2 cellular contexts compared by ENCODE assay signal in the genomic region with DNA sequence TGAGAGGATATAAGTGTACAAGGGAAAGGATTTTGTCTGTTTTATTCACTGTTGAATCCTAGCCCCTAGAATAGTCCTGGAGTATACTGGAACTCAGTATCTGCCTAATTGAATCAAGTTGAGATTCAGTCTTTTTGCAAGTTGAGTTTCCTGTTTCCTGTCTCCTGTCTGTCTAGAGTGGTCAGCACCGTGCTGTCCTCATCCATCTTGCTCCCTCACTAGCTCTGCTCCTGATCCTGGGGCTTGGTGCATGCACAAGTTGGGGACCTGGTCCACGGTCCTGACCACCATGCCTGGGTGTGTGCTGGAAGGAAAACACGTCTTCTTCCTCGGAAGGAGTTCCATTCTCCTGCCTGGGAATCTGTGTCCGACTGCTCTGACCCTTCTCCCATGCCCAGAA.
TF ChIP-seq lines count a peak whose summit lies in the region.

No MANE protein-coding gene starts in this region.

TF ChIP-seq in GM23338, 12 proteins besides CTCF, POLR2A, EP300 and RAD21 (continues in another document):
- TF ChIP-seq CREB1 (CRISPR knock-in tag; IDR thresholded peaks at IDR 0.05; ENCODE audit: low read depth) (no peak), POLR2AphosphoS5 (IDR thresholded peaks at IDR 0.05; ENCODE audit: low read depth) (no peak), STAT1 (IDR thresholded peaks at IDR 0.05; ENCODE audit: unreplicated experiment) (no peak), EZH2phosphoT487 (IDR thresholded peaks at IDR 0.05; ENCODE audit: unreplicated experiment) (no peak), ZNF331 (CRISPR knock-in tag; IDR thresholded peaks at IDR 0.05; ENCODE audit: low read depth) (no peak), ZNF114 (CRISPR knock-in tag; IDR thresholded peaks at IDR 0.05) (no peak), JUNB (IDR thresholded peaks at IDR 0.05; ENCODE audit: unreplicated experiment) (no peak)
- TF ChIP-seq, protein P1, sequence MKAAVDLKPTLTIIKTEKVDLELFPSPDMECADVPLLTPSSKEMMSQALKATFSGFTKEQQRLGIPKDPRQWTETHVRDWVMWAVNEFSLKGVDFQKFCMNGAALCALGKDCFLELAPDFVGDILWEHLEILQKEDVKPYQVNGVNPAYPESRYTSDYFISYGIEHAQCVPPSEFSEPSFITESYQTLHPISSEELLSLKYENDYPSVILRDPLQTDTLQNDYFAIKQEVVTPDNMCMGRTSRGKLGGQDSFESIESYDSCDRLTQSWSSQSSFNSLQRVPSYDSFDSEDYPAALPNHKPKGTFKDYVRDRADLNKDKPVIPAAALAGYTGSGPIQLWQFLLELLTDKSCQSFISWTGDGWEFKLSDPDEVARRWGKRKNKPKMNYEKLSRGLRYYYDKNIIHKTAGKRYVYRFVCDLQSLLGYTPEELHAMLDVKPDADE (IDR thresholded peaks at IDR 0.05): no peak
- TF ChIP-seq, protein P2, sequence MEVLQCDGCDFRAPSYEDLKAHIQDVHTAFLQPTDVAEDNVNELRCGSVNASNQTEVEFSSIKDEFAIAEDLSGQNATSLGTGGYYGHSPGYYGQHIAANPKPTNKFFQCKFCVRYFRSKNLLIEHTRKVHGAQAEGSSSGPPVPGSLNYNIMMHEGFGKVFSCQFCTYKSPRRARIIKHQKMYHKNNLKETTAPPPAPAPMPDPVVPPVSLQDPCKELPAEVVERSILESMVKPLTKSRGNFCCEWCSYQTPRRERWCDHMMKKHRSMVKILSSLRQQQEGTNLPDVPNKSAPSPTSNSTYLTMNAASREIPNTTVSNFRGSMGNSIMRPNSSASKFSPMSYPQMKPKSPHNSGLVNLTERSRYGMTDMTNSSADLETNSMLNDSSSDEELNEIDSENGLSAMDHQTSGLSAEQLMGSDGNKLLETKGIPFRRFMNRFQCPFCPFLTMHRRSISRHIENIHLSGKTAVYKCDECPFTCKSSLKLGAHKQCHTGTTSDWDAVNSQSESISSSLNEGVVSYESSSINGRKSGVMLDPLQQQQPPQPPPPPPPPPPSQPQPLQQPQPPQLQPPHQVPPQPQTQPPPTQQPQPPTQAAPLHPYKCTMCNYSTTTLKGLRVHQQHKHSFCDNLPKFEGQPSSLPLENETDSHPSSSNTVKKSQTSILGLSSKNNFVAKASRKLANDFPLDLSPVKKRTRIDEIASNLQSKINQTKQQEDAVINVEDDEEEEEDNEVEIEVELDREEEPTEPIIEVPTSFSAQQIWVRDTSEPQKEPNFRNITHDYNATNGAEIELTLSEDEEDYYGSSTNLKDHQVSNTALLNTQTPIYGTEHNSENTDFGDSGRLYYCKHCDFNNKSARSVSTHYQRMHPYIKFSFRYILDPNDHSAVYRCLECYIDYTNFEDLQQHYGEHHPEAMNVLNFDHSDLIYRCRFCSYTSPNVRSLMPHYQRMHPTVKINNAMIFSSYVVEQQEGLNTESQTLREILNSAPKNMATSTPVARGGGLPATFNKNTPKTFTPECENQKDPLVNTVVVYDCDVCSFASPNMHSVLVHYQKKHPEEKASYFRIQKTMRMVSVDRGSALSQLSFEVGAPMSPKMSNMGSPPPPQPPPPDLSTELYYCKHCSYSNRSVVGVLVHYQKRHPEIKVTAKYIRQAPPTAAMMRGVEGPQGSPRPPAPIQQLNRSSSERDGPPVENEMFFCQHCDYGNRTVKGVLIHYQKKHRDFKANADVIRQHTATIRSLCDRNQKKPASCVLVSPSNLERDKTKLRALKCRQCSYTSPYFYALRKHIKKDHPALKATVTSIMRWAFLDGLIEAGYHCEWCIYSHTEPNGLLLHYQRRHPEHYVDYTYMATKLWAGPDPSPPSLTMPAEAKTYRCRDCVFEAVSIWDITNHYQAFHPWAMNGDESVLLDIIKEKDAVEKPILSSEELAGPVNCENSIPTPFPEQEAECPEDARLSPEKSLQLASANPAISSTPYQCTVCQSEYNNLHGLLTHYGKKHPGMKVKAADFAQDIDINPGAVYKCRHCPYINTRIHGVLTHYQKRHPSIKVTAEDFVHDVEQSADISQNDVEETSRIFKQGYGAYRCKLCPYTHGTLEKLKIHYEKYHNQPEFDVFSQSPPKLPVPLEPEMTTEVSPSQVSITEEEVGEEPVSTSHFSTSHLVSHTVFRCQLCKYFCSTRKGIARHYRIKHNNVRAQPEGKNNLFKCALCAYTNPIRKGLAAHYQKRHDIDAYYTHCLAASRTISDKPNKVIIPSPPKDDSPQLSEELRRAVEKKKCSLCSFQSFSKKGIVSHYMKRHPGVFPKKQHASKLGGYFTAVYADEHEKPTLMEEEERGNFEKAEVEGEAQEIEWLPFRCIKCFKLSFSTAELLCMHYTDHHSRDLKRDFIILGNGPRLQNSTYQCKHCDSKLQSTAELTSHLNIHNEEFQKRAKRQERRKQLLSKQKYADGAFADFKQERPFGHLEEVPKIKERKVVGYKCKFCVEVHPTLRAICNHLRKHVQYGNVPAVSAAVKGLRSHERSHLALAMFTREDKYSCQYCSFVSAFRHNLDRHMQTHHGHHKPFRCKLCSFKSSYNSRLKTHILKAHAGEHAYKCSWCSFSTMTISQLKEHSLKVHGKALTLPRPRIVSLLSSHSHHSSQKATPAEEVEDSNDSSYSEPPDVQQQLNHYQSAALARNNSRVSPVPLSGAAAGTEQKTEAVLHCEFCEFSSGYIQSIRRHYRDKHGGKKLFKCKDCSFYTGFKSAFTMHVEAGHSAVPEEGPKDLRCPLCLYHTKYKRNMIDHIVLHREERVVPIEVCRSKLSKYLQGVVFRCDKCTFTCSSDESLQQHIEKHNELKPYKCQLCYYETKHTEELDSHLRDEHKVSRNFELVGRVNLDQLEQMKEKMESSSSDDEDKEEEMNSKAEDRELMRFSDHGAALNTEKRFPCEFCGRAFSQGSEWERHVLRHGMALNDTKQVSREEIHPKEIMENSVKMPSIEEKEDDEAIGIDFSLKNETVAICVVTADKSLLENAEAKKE (CRISPR knock-in tag; IDR thresholded peaks at IDR 0.05): no peak
- TF ChIP-seq, protein P3, sequence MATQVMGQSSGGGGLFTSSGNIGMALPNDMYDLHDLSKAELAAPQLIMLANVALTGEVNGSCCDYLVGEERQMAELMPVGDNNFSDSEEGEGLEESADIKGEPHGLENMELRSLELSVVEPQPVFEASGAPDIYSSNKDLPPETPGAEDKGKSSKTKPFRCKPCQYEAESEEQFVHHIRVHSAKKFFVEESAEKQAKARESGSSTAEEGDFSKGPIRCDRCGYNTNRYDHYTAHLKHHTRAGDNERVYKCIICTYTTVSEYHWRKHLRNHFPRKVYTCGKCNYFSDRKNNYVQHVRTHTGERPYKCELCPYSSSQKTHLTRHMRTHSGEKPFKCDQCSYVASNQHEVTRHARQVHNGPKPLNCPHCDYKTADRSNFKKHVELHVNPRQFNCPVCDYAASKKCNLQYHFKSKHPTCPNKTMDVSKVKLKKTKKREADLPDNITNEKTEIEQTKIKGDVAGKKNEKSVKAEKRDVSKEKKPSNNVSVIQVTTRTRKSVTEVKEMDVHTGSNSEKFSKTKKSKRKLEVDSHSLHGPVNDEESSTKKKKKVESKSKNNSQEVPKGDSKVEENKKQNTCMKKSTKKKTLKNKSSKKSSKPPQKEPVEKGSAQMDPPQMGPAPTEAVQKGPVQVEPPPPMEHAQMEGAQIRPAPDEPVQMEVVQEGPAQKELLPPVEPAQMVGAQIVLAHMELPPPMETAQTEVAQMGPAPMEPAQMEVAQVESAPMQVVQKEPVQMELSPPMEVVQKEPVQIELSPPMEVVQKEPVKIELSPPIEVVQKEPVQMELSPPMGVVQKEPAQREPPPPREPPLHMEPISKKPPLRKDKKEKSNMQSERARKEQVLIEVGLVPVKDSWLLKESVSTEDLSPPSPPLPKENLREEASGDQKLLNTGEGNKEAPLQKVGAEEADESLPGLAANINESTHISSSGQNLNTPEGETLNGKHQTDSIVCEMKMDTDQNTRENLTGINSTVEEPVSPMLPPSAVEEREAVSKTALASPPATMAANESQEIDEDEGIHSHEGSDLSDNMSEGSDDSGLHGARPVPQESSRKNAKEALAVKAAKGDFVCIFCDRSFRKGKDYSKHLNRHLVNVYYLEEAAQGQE (IDR thresholded peaks at IDR 0.05; ENCODE audit: unreplicated experiment): no peak

TF ChIP-seq in H1, 55 proteins besides CTCF, POLR2A, EP300 and RAD21:
- TF ChIP-seq GTF2F1 (IDR thresholded peaks at IDR 0.05; ENCODE audit: borderline replicate concordance, low read depth, low read length): no peak
- no peak for TF ChIP-seq BACH1 (IDR thresholded peaks at IDR 0.05; ENCODE audit: low read length)
- no peak for TF ChIP-seq POU5F1 (IDR thresholded peaks at IDR 0.05; ENCODE audit: low read depth, low read length)
- no peak for TF ChIP-seq KDM4A (IDR thresholded peaks at IDR 0.05; ENCODE audit: low read depth, low read length, severe bottlenecking)
- TF ChIP-seq EGR1 (IDR thresholded peaks at IDR 0.05; ENCODE audit: borderline replicate concordance, low read depth, low read length): no peak
- TF ChIP-seq CREB1 (IDR thresholded peaks at IDR 0.05): no peak
- no peak for TF ChIP-seq NANOG (IDR thresholded peaks at IDR 0.05; ENCODE audit: insufficient read depth, low read depth, low read length, poor library complexity, severe bottlenecking)
- no peak for TF ChIP-seq YY1 (IDR thresholded peaks at IDR 0.05; ENCODE audit: low read depth, low read length)
- TF ChIP-seq CTBP2 (IDR thresholded peaks at IDR 0.05; ENCODE audit: borderline replicate concordance, insufficient read depth, insufficient read length, low read length): no peak
- TF ChIP-seq FOSL1 (IDR thresholded peaks at IDR 0.05; ENCODE audit: insufficient read depth, low read depth, low read length): no peak
